1 cellular context compared by ENCODE assay signal in genomic region chr17:80428363-80428762, GRCh38.
TF ChIP-seq lines count a peak whose summit lies in the region.

No MANE protein-coding gene starts in this region.

TF ChIP-seq in HepG2, 621 proteins besides CTCF, POLR2A, EP300 and RAD21:
- TF ChIP-seq ZNF773 (CRISPR knock-in tag; IDR thresholded peaks at IDR 0.05; ENCODE audit: borderline replicate concordance) (no peak), SNAI1 (CRISPR knock-in tag; IDR thresholded peaks at IDR 0.05; ENCODE audit: borderline replicate concordance) (no peak), PHB2 (IDR thresholded peaks at IDR 0.05; ENCODE audit: partially characterized antibody) (no peak), JUNB (CRISPR knock-in tag; IDR thresholded peaks at IDR 0.05; ENCODE audit: borderline replicate concordance) (no peak), HMGXB4 (CRISPR knock-in tag; IDR thresholded peaks at IDR 0.05; ENCODE audit: borderline replicate concordance in 1 of 2, low read depth in 1 of 2) (no peak), RAD51 (IDR thresholded peaks at IDR 0.05; ENCODE audit: borderline replicate concordance) (no peak), MXD4 (CRISPR knock-in tag; IDR thresholded peaks at IDR 0.05) (no peak), SNAPC5 (CRISPR knock-in tag; IDR thresholded peaks at IDR 0.05; ENCODE audit: borderline replicate concordance) (no peak), SMC3 (IDR thresholded peaks at IDR 0.05; ENCODE audit: low read length) (no peak), DMTF1 (CRISPR knock-in tag; IDR thresholded peaks at IDR 0.05) (no peak), ZC3H13 (CRISPR knock-in tag; IDR thresholded peaks at IDR 0.05) (no peak), AGO1 (IDR thresholded peaks at IDR 0.05; ENCODE audit: low read depth, low read length, poor library complexity, severe bottlenecking) (no peak), ZSCAN29 (CRISPR knock-in tag; conservative IDR thresholded peaks at IDR 0.05) (no peak), CENPBD1 (CRISPR knock-in tag; IDR thresholded peaks at IDR 0.05; ENCODE audit: borderline replicate concordance, low read depth) (no peak), ZSCAN30 (CRISPR knock-in tag; IDR thresholded peaks at IDR 0.05) (no peak), REST (IDR thresholded peaks at IDR 0.05; ENCODE audit: borderline replicate concordance in 1 of 2, low read depth in 1 of 2, low read length in 2 of 2) (no peak), TEAD2 (CRISPR knock-in tag; IDR thresholded peaks at IDR 0.05) (no peak), ZXDC (CRISPR knock-in tag; IDR thresholded peaks at IDR 0.05) (no peak), TRAFD1 (CRISPR knock-in tag; IDR thresholded peaks at IDR 0.05; ENCODE audit: borderline replicate concordance) (no peak)
